Comparison of ENCODE assay signal across 10 cellular contexts in genomic region chr4:38162240-38162784, GRCh38.
DNase-seq lines count a peak whose midpoint lies in the region; ATAC-seq and TF ChIP-seq lines count a peak whose summit lies in the region.
"Had no signal": no experiment of that assay in that cellular context is flagged by ENCODE, and none has a peak within 500 bp of the region (broad histone marks: within the 10 kb centered on the region; RNA-seq: fewer than 3 reads in every experiment).

No MANE protein-coding gene starts in this region.

- peaks cover 9 to 16% of the 10 kb centered on the region in 2 experiments for H3K9me3 Mint-ChIP-seq in H9

- H2BK12ac ChIP-seq in H9 (ENCODE audit: insufficient read length, low read depth, low read length), result peak overlapping the region; percentile 66

- intact Hi-C loops in left colon (cut with DNase I, micrococcal nuclease), result no loop called here
- intact Hi-C loops in testis (cut with DNase I; ENCODE audit: low total_unique reads), result no loop called here

- no peaks in the 10 kb centered on the region for H3K23me2 ChIP-seq in H9 (ENCODE audit: insufficient read length, low read depth, low read length, poor library complexity, severe bottlenecking)

- no peak overlapping the region for H3T11ph ChIP-seq in H9 (ENCODE audit: low read length)

- H2AK5ac ChIP-seq in H9 (ENCODE audit: insufficient read length, low read length), result no peak overlapping the region

- H3K9me3 ChIP-seq in H9 (ENCODE audit: control insufficient read depth, low read depth, low read length) (peaks cover 5% of the 10 kb centered on the region), adipocyte (ENCODE audit: control insufficient read depth, low read length) (peaks cover 5% of the 10 kb centered on the region), testis (no peaks in the 10 kb centered on the region)

- H3K4me3 Mint-ChIP-seq in H9, result no peak overlapping the region

- H4K91ac ChIP-seq in H9 (ENCODE audit: insufficient read length, low read depth, low read length), result no peak overlapping the region

- H3K27ac Mint-ChIP-seq in H9, result no peak overlapping the region

- no peak for TF ChIP-seq CTCF in H9 (conservative IDR thresholded peaks at IDR 0.05)
- TF ChIP-seq CTCF in testis (IDR thresholded peaks at IDR 0.05), result no peak

- no peak overlapping the region for H3K56ac ChIP-seq in H9 (ENCODE audit: insufficient read length, low read depth, low read length)

- no peak overlapping the region for H4K8ac ChIP-seq in H9 (replicated peaks; ENCODE audit: insufficient read length, low read depth, low read length)

- H3K27ac ChIP-seq in H9 (ENCODE audit: insufficient read length, low read depth, low read length) (no peak overlapping the region), testis (no peak overlapping the region)

- no peak overlapping the region for H2BK5ac ChIP-seq in H9 (ENCODE audit: insufficient read length, low read length)

- ATAC-seq in left colon, result peak; percentile 11

- H3K79me1 ChIP-seq in H9 (ENCODE audit: insufficient read depth, low read depth, low read length, poor library complexity, severe bottlenecking), result no peaks in the 10 kb centered on the region

- H3K9ac ChIP-seq in H9 (ENCODE audit: extremely low read depth, insufficient read length, low read length), result no peak overlapping the region
- no peak overlapping the region for H3K9ac ChIP-seq in adipocyte (ENCODE audit: low read length)

- no peaks in the 10 kb centered on the region for H3K79me2 ChIP-seq in H9 (ENCODE audit: insufficient read depth, low read length)

- no peak overlapping the region for H4K5ac ChIP-seq in H9 (ENCODE audit: insufficient read length, low read depth, low read length)

- no peak overlapping the region for H3K18ac ChIP-seq in H9 (ENCODE audit: insufficient read length, low read depth, low read length)

- no peak overlapping the region for H3K23ac ChIP-seq in H9 (ENCODE audit: insufficient read length, low read depth, low read length)

- DNase-seq in A172 (ENCODE audit: low spot score), result peak; percentile 90
- DNase-seq in H9, result no peak
- DNase-seq in adipocyte (ENCODE audit: low read depth), result peak; percentile 71
- DNase-seq in left colon, result no peak
- no peak for DNase-seq in testis
- no peak for DNase-seq in HUDEP-2 (lab: John Stamatoyannopoulos, UW; ENCODE audit: unreplicated experiment in 76 of 76)
- DNase-seq in NCI-H187 treated with DMSO at 0.1 percent for 48 hours (lab: John Stamatoyannopoulos, UW), result no peak
- DNase-seq in cerebellar cortex (ENCODE audit: low spot score), result no peak
- DNase-seq: DND-41, islet precursor cell had no signal

- H3K4me1 Mint-ChIP-seq in H9, result peaks cover 14 to 17% of the 10 kb centered on the region in 2 experiments

- no peak for TF ChIP-seq POLR2A in testis (IDR thresholded peaks at IDR 0.05)

- no peak overlapping the region for H2BK20ac ChIP-seq in H9 (ENCODE audit: low read depth, low read length, poor library complexity, severe bottlenecking)

- no peak overlapping the region for H3K4me2 ChIP-seq in H9 (ENCODE audit: insufficient read depth, insufficient read length, low read length)

- peaks cover 5% of the 10 kb centered on the region for H3K27me3 Mint-ChIP-seq in H9 (ENCODE audit: low read depth)

- peaks cover 0 to 5% (median 3%) of the 10 kb centered on the region in 3 experiments; a peak in 2 of 7 replicates for H3K36me3 Mint-ChIP-seq in H9 (ENCODE audit: insufficient read depth in 1 of 3, low read depth in 3 of 3)

- no peak overlapping the region for H2BK120ac ChIP-seq in H9 (ENCODE audit: low read depth, low read length, poor library complexity, severe bottlenecking)

- H2AFZ ChIP-seq in H9 (ENCODE audit: low read length), result no peak overlapping the region

- H3K4me1 ChIP-seq in H9 (ENCODE audit: insufficient read depth, low read length) (no peaks in the 10 kb centered on the region; the same call in 1 of the 2 replicates), adipocyte (ENCODE audit: control insufficient read depth, insufficient read depth, low read length) (peaks cover 22% of the 10 kb centered on the region), testis (no peaks in the 10 kb centered on the region)

- no CpG with 5 or more reads among the region's 4 CpGs for WGBS in H9 (ENCODE audit: extremely low coverage, insufficient read length, low lambda C conversion rate)
- 76 to 86% methylated on average over 4 of the region's 4 CpGs for WGBS in testis, 2 donors

- no peaks in the 10 kb centered on the region for H3K36me3 ChIP-seq in adipocyte (ENCODE audit: control insufficient read depth, insufficient read depth, low read length, severe bottlenecking)
- no peaks in the 10 kb centered on the region for H3K36me3 ChIP-seq in testis (ENCODE audit: low read depth, missing control alignments)

- H3K14ac ChIP-seq in H9 (ENCODE audit: insufficient read depth, low read length), result no peak overlapping the region

- H3K27me3 ChIP-seq in H9 (ENCODE audit: insufficient read depth, low read length), result no peaks in the 10 kb centered on the region
- H3K27me3 ChIP-seq in adipocyte (replicated peaks; ENCODE audit: control insufficient read depth, insufficient read depth, low read length), result no peaks in the 10 kb centered on the region
- H3K27me3 ChIP-seq in testis, result no peaks in the 10 kb centered on the region

- no peak overlapping the region; the same call in 1 of the 2 replicates for H3K4ac ChIP-seq in H9 (ENCODE audit: low read depth, low read length)

- H3K4me3 ChIP-seq in adipocyte (ENCODE audit: low read length), result no peak overlapping the region
- H3K4me3 ChIP-seq in testis, result no peak overlapping the region

- no peaks in the 10 kb centered on the region for H4K20me1 ChIP-seq in H9 (ENCODE audit: control insufficient read depth, insufficient read depth, insufficient read length)

- H2BK15ac ChIP-seq in H9 (ENCODE audit: low read depth, low read length), result peak overlapping the region; percentile 9; the same call in 1 of the 2 replicates

Comparison
In these comparisons a context has a peak if more than half of its experiments do, and no peak if none do; other contexts are left out.
1. DNase-seq: peak in A172 (single experiment) and adipocyte (single experiment); none in H9 (single experiment), left colon (0 of 2), testis (single experiment), HUDEP-2 (0 of 76), NCI-H187 treated with DMSO at 0.1 percent for 48 hours (single experiment) and cerebellar cortex (single experiment).